Comparison of ENCODE assay signal across 11 cellular contexts in genomic region chr16:57667526-57668258, GRCh38. TPM values are rescaled to one million over a fixed set of nuclear protein-coding genes. Genes with fewer than 3 reads are reported as not detected.
DNase-seq lines count a peak whose midpoint lies in the region; ATAC-seq and TF ChIP-seq lines count a peak whose summit lies in the region.
"Had no signal": no experiment of that assay in that cellular context is flagged by ENCODE, and none has a peak within 500 bp of the region (broad histone marks: within the 10 kb centered on the region; RNA-seq: fewer than 3 reads in every experiment).

No MANE protein-coding gene starts in this region.

- H3K36me3 ChIP-seq in DOHH2 (ENCODE audit: control insufficient read depth, low read length): no peaks in the 10 kb centered on the region
- H3K36me3 ChIP-seq in MM.1S (replicated peaks; ENCODE audit: insufficient read depth, low read length): no peaks in the 10 kb centered on the region
- no peaks in the 10 kb centered on the region for H3K36me3 ChIP-seq in mesendoderm (ENCODE audit: control insufficient read depth, insufficient read depth, low read length)
- peaks cover 23% of the 10 kb centered on the region for H3K36me3 ChIP-seq in suprapubic skin

- no peak overlapping the region for H3K27ac ChIP-seq in DOHH2 (ENCODE audit: low read depth, low read length)
- no peak overlapping the region for H3K27ac ChIP-seq in MM.1S (ENCODE audit: low read length)
- no peak overlapping the region for H3K27ac ChIP-seq in mesendoderm (ENCODE audit: low read depth, low read length)
- no peak overlapping the region for H3K27ac ChIP-seq in suprapubic skin
- H3K27ac ChIP-seq: epithelial cell of prostate had no signal

- H3K4me3 ChIP-seq in DOHH2 (ENCODE audit: low read length) (no peak overlapping the region), MM.1S (ENCODE audit: low read length) (no peak overlapping the region), mesendoderm (ENCODE audit: low read length) (no peak overlapping the region), suprapubic skin (no peak overlapping the region)

- H3K23ac ChIP-seq in mesendoderm (ENCODE audit: low read length): no peak overlapping the region

- no peak for TF ChIP-seq POLR2A in suprapubic skin (IDR thresholded peaks at IDR 0.05)

- H2BK120ac ChIP-seq in mesendoderm (ENCODE audit: low read depth, low read length): no peak overlapping the region

- H3F3A ChIP-seq in DOHH2 (ENCODE audit: control insufficient read depth, insufficient read depth): no peaks in the 10 kb centered on the region
- H3F3A ChIP-seq in MM.1S (ENCODE audit: insufficient read depth, low read length): no peaks in the 10 kb centered on the region

- no peaks in the 10 kb centered on the region for H4K20me1 ChIP-seq in DOHH2 (ENCODE audit: control insufficient read depth, insufficient read depth, low read depth, low read length)
- H4K20me1 ChIP-seq in MM.1S (ENCODE audit: insufficient read depth, low read length): no peaks in the 10 kb centered on the region

- H4K5ac ChIP-seq in mesendoderm (ENCODE audit: low read length): no peak overlapping the region

- H3K9me3 ChIP-seq in DOHH2 (ENCODE audit: control insufficient read depth, insufficient read depth, low read length) (no peaks in the 10 kb centered on the region), MM.1S (replicated peaks; ENCODE audit: insufficient read depth, low read length) (no peaks in the 10 kb centered on the region), suprapubic skin (no peaks in the 10 kb centered on the region)

- no peak overlapping the region for H2AFZ ChIP-seq in MM.1S (ENCODE audit: low read length)

- peaks cover 7% of the 10 kb centered on the region; the same call in 1 of the 2 replicates for H3K27me3 ChIP-seq in DOHH2 (ENCODE audit: control insufficient read depth, low read length)
- H3K27me3 ChIP-seq in MM.1S (replicated peaks; ENCODE audit: insufficient read depth, low read length): 0 out of 2 replicates have a peak, but pooled peaks cover 3% of the 10 kb centered on the region
- no peaks in the 10 kb centered on the region for H3K27me3 ChIP-seq in mesendoderm (ENCODE audit: insufficient read depth, low read length, poor library complexity)
- peaks cover 2% of the 10 kb centered on the region for H3K27me3 ChIP-seq in suprapubic skin

- no peak overlapping the region for H3K18ac ChIP-seq in mesendoderm (ENCODE audit: low read length)

- H3K4me2 ChIP-seq in DOHH2 (ENCODE audit: low read length): no peak overlapping the region
- H3K4me2 ChIP-seq in MM.1S (ENCODE audit: low read depth, low read length): no peak overlapping the region
- H3K4me2 ChIP-seq in mesendoderm (ENCODE audit: low read length): no peak overlapping the region

- peak overlapping the region; percentile 65 for H3K56ac ChIP-seq in mesendoderm (ENCODE audit: low read length)

- H3K4ac ChIP-seq in mesendoderm (ENCODE audit: low read depth, low read length): no peak overlapping the region

- H3K79me2 ChIP-seq in DOHH2 (ENCODE audit: control insufficient read depth, low read length) (no peaks in the 10 kb centered on the region), MM.1S (ENCODE audit: low read length) (no peaks in the 10 kb centered on the region), mesendoderm (ENCODE audit: control insufficient read depth, insufficient read depth, low read length) (no peaks in the 10 kb centered on the region)

- no CpG with 5 or more reads among the region's 17 CpGs for WGBS in mesendoderm (ENCODE audit: extremely low coverage, insufficient coverage, low lambda C conversion rate)
- WGBS in suprapubic skin: 76% methylated on average over 6 of the region's 17 CpGs

- H2AK5ac ChIP-seq in mesendoderm (ENCODE audit: low read length): no peak overlapping the region

- H3K9ac ChIP-seq in MM.1S (ENCODE audit: low read length): no peak overlapping the region
- no peak overlapping the region for H3K9ac ChIP-seq in mesendoderm (ENCODE audit: low read length)

- DNase-seq in MM.1S (no peak), dermis microvascular lymphatic vessel endothelial cell (ENCODE audit: low read depth in 2 of 2) (peak; percentile 43 to 93), mesendoderm (peak; percentile 78), COR-L47 (lab: John Stamatoyannopoulos, UW) (no peak), NCI-H510A treated with DMSO at 0.1 percent for 48 hours (lab: John Stamatoyannopoulos, UW) (no peak), suprapubic skin (ENCODE audit: low spot score in 2 of 2) (no peak)
- DNase-seq: GDM1, NCI-H2107 had no signal

- no peak overlapping the region for H4K8ac ChIP-seq in mesendoderm (ENCODE audit: low read depth, low read length)

- ATAC-seq in HG03159 (IDR thresholded peaks at IDR 0.05; ENCODE audit: unreplicated experiment): no peak

- H3K4me1 ChIP-seq in DOHH2 (ENCODE audit: control insufficient read depth, low read length) (no peaks in the 10 kb centered on the region), MM.1S (ENCODE audit: low read length) (no peaks in the 10 kb centered on the region), mesendoderm (ENCODE audit: control insufficient read depth, low read depth, low read length) (no peaks in the 10 kb centered on the region), suprapubic skin (peaks cover 5% of the 10 kb centered on the region)

- H3K79me1 ChIP-seq in mesendoderm (ENCODE audit: low read length): no peaks in the 10 kb centered on the region

- peak overlapping the region; percentile 24 for H2BK5ac ChIP-seq in mesendoderm (ENCODE audit: low read length)

- no peak overlapping the region for H2BK15ac ChIP-seq in mesendoderm (replicated peaks; ENCODE audit: low read depth)

- TF ChIP-seq EP300 in suprapubic skin (IDR thresholded peaks at IDR 0.05): no peak

- TF ChIP-seq CTCF in DOHH2 (IDR thresholded peaks at IDR 0.05; ENCODE audit: low read depth, low read length, poor library complexity, severe bottlenecking) (peak; percentile 54), MM.1S (IDR thresholded peaks at IDR 0.05; ENCODE audit: low read length) (peak; percentile 37), suprapubic skin (IDR thresholded peaks at IDR 0.05) (peak in 1 of 2 donors; percentile 27)

- H3K9me2 ChIP-seq in DOHH2 (replicated peaks; ENCODE audit: control insufficient read depth, low read length): no peaks in the 10 kb centered on the region
- no peaks in the 10 kb centered on the region for H3K9me2 ChIP-seq in MM.1S (replicated peaks; ENCODE audit: insufficient read depth, low read length)

RNA-seq across cellular contexts. Expression of gene ADGRG3, which starts 0.4 kb away (rescaled TPM):
- total RNA-seq in dermis microvascular lymphatic vessel endothelial cell (1.3 and 9.2 TPM in 2 replicates), suprapubic skin (1 to 10 TPM in 2 of 4 donors, under 1 TPM in 1, not detected in 1; 0.32 to 2.0 (median 2.0) TPM)
- 0.06 TPM for polyA plus RNA-seq in mesendoderm (2013, experiment 1 of 2)
- polyA plus RNA-seq in mesendoderm (2013, experiment 2 of 2): 0.10 TPM

RNA-seq across cellular contexts. Expression of gene DRC7, which starts 26.9 kb away (rescaled TPM):
- total RNA-seq in dermis microvascular lymphatic vessel endothelial cell: 0.13 and 0.26 TPM in 2 replicates
- 0.06 TPM for polyA plus RNA-seq in mesendoderm (2013, experiment 1 of 2)
- not detected for polyA plus RNA-seq in mesendoderm (2013, experiment 2 of 2)
- total RNA-seq in suprapubic skin: not detected

RNA-seq across cellular contexts. Expression of gene ADGRG1, which starts 39.3 kb away (rescaled TPM):
- total RNA-seq in dermis microvascular lymphatic vessel endothelial cell (11.5 and 15.3 TPM in 2 replicates), suprapubic skin (100 to 1,000 TPM; 107 to 202 (median 139) TPM)
- 1.3 TPM for polyA plus RNA-seq in mesendoderm (2013, experiment 1 of 2)
- polyA plus RNA-seq in mesendoderm (2013, experiment 2 of 2): 1.1 TPM

Comparison
In these comparisons a context has a peak if more than half of its experiments do, and no peak if none do; other contexts are left out.
1. DNase-seq: peak in dermis microvascular lymphatic vessel endothelial cell (2 of 2) and mesendoderm (single experiment); none in MM.1S (single experiment), COR-L47 (single experiment), NCI-H510A treated with DMSO at 0.1 percent for 48 hours (single experiment) and suprapubic skin (0 of 2).